In genomic region chr1:202959276-202959620, GRCh38 we compare ENCODE assay signal across 10 cellular contexts. TPM values are rescaled to one million over a fixed set of nuclear protein-coding genes. Genes with fewer than 3 reads are reported as not detected.
DNase-seq lines count a peak whose midpoint lies in the region; ATAC-seq and TF ChIP-seq lines count a peak whose summit lies in the region.
"Had no signal": no experiment of that assay in that cellular context is flagged by ENCODE, and none has a peak within 500 bp of the region (broad histone marks: within the 10 kb centered on the region; RNA-seq: fewer than 3 reads in every experiment).

No MANE protein-coding gene starts in this region.

- ATAC-seq in T-helper 17 cell: no peak
- peak; percentile 55 for ATAC-seq in left lung
- no peak for ATAC-seq in HG02852 (IDR thresholded peaks at IDR 0.05; ENCODE audit: unreplicated experiment)
- ATAC-seq in HG03342 (IDR thresholded peaks at IDR 0.05; ENCODE audit: unreplicated experiment): no peak
- ATAC-seq in HG03095 (IDR thresholded peaks at IDR 0.05; ENCODE audit: unreplicated experiment): no peak
- no peak for ATAC-seq in GM19463 (IDR thresholded peaks at IDR 0.05; ENCODE audit: unreplicated experiment)

- intact Hi-C loops in left lung (cut with DNase I): no loop called here

- peak overlapping the region; percentile 98 for H3K27ac Mint-ChIP-seq in T-helper 17 cell

- H3K4me1 ChIP-seq in HUES48 (ENCODE audit: control insufficient read depth, insufficient read depth, low read length): peaks cover 16% of the 10 kb centered on the region
- H3K4me1 ChIP-seq in left lung: peaks cover 13 to 39% of the 10 kb centered on the region in 2 donors

- H3K4me3 ChIP-seq in HUES48 (ENCODE audit: low read depth, low read length) (peak overlapping the region; percentile 97; the same call in 1 of the 2 replicates), left lung (no peak overlapping the region)

- H3K9ac ChIP-seq in HUES48 (ENCODE audit: low read depth, low read length): no peak overlapping the region

- peaks cover 4% of the 10 kb centered on the region for H3K36me3 Mint-ChIP-seq in T-helper 17 cell (ENCODE audit: low read depth)

- peak; percentile 41 for DNase-seq in COLO668 (lab: John Stamatoyannopoulos, UW; ENCODE audit: unreplicated experiment)
- DNase-seq in T-helper 17 cell: no peak
- no peak for DNase-seq in left lung
- DNase-seq: activated CD8-positive, alpha-beta memory T cell treated with anti-CD3 and anti-CD28 coated beads, Interleukin-2, amount 50 U/mL, for 48 hours had no signal

- TF ChIP-seq CTCF in left lung (IDR thresholded peaks at IDR 0.05): no peak

- no peaks in the 10 kb centered on the region for H3K9me3 ChIP-seq in HUES48 (ENCODE audit: control insufficient read depth, insufficient read depth, low read length)
- no peaks in the 10 kb centered on the region for H3K9me3 ChIP-seq in T-helper 17 cell (ENCODE audit: control insufficient read depth, low read length, poor library complexity, severe bottlenecking)
- no peaks in the 10 kb centered on the region for H3K9me3 ChIP-seq in left lung
- H3K9me3 ChIP-seq: thoracic aorta had no signal

- peaks cover 27% of the 10 kb centered on the region for H3K4me1 Mint-ChIP-seq in T-helper 17 cell

- H3K27ac ChIP-seq in HUES48 (ENCODE audit: low read depth, low read length): no peak overlapping the region
- peak overlapping the region; percentile 93 to 96 for H3K27ac ChIP-seq in left lung

- peaks cover 24% of the 10 kb centered on the region for H3K36me3 ChIP-seq in HUES48 (ENCODE audit: control insufficient read depth, insufficient read depth, low read length)
- peaks cover 0 to 34% of the 10 kb centered on the region in 2 donors for H3K36me3 ChIP-seq in left lung

- no peaks in the 10 kb centered on the region for H3K27me3 ChIP-seq in HUES48 (ENCODE audit: control insufficient read depth, insufficient read depth, low read length)
- H3K27me3 ChIP-seq in left lung: no peaks in the 10 kb centered on the region

- no peaks in the 10 kb centered on the region for H3K27me3 Mint-ChIP-seq in T-helper 17 cell

- H3K4me3 Mint-ChIP-seq in T-helper 17 cell: no peak overlapping the region

RNA-seq across cellular contexts. Expression of gene ADIPOR1, which starts 1.1 kb away (rescaled TPM):
- total RNA-seq in T-helper 17 cell (100 to 1,000 TPM in 1 of 2 donors, 10 to 100 TPM in 1; 65.8 to 126 TPM), left lung (100 to 1,000 TPM; 130 to 138 TPM)

RNA-seq across cellular contexts. Expression of gene CYB5R1, which starts 7.8 kb away (rescaled TPM):
- total RNA-seq in T-helper 17 cell (10 to 100 TPM; 41.6 to 42.4 TPM), left lung (10 to 100 TPM; 79.0 to 99.5 TPM)

RNA-seq across cellular contexts. Expression of gene KLHL12, which starts 32.2 kb away (rescaled TPM):
- 10 to 100 TPM; 16.7 to 21.1 TPM for total RNA-seq in T-helper 17 cell
- 10 to 100 TPM; 26.6 to 29.7 TPM for total RNA-seq in left lung

RNA-seq across cellular contexts. Expression of gene TMEM183A, which starts 47.9 kb away (rescaled TPM):
- total RNA-seq in T-helper 17 cell (100 to 1,000 TPM; 118 to 130 TPM), left lung (10 to 100 TPM; 54.0 to 70.9 TPM)
